Comparison of ENCODE assay signal across 13 cellular contexts in genomic region chr9:117936185-117936758, GRCh38.
DNase-seq lines count a peak whose midpoint lies in the region; ATAC-seq and TF ChIP-seq lines count a peak whose summit lies in the region.
"Had no signal": no experiment of that assay in that cellular context is flagged by ENCODE, and none has a peak within 500 bp of the region (broad histone marks: within the 10 kb centered on the region; RNA-seq: fewer than 3 reads in every experiment).

No MANE protein-coding gene starts in this region.

- no peaks in the 10 kb centered on the region for H3K9me3 ChIP-seq in right cardiac atrium (ENCODE audit: control insufficient read depth, low read length)

- WGBS in right cardiac atrium: 74% methylated on average over 5 of the region's 5 CpGs

- H3K27me3 Mint-ChIP-seq in activated naive CD4-positive, alpha-beta T cell treated with anti-CD3 and anti-CD28 coated beads, Interleukin-2, amount 10 ng/mL, durations not matched to agents 7 days and 5 days: no peaks in the 10 kb centered on the region

- intact Hi-C loops in right cardiac atrium (cut with DNase I): no loop called here

- no peak overlapping the region for H3K4me3 ChIP-seq in right cardiac atrium (ENCODE audit: low read length)
- H3K4me3 ChIP-seq: dorsolateral prefrontal cortex had no signal

- no peaks in the 10 kb centered on the region for H3K27me3 ChIP-seq in right cardiac atrium (ENCODE audit: control insufficient read depth, insufficient read depth)
- H3K27me3 ChIP-seq: dorsolateral prefrontal cortex had no signal

- no peak overlapping the region for H3K27ac Mint-ChIP-seq in activated naive CD4-positive, alpha-beta T cell treated with anti-CD3 and anti-CD28 coated beads, Interleukin-2, amount 10 ng/mL, durations not matched to agents 7 days and 5 days
- H3K27ac Mint-ChIP-seq: activated naive CD4-positive, alpha-beta T cell treated with anti-CD3 and anti-CD28 coated beads for 36 hours; CD4-positive, alpha-beta memory T cell; WTC11 had no signal

- no peak for DNase-seq in ACHN
- DNase-seq in right cardiac atrium: no peak
- no peak for DNase-seq in activated naive CD4-positive, alpha-beta T cell treated with anti-CD3 and anti-CD28 coated beads, Interleukin-2, amount 10 ng/mL, durations not matched to agents 7 days and 5 days
- DNase-seq in T-helper 2 cell: no peak
- DNase-seq: activated naive CD4-positive, alpha-beta T cell treated with anti-CD3 and anti-CD28 coated beads for 36 hours; CD4-positive, alpha-beta memory T cell; dorsolateral prefrontal cortex; head of caudate nucleus had no signal

- H3K36me3 Mint-ChIP-seq in activated naive CD4-positive, alpha-beta T cell treated with anti-CD3 and anti-CD28 coated beads, Interleukin-2, amount 10 ng/mL, durations not matched to agents 7 days and 5 days: no peaks in the 10 kb centered on the region
- H3K36me3 Mint-ChIP-seq: CD4-positive, alpha-beta memory T cell had no signal

- H3K4me1 Mint-ChIP-seq in activated naive CD4-positive, alpha-beta T cell treated with anti-CD3 and anti-CD28 coated beads, Interleukin-2, amount 10 ng/mL, durations not matched to agents 7 days and 5 days: no peaks in the 10 kb centered on the region
- H3K4me1 Mint-ChIP-seq: CD4-positive, alpha-beta memory T cell had no signal

- peak; percentile 80 for ATAC-seq in GM18517 (IDR thresholded peaks at IDR 0.05; ENCODE audit: unreplicated experiment)
- ATAC-seq in GM21526 (IDR thresholded peaks at IDR 0.05; ENCODE audit: low FRiP score, unreplicated experiment): peak; percentile 100
- ATAC-seq in HG03196 (IDR thresholded peaks at IDR 0.05; ENCODE audit: unreplicated experiment): peak; percentile 89
- ATAC-seq in SK-N-SH treated with all-trans-retinoic acid at 6 μM for 48 hours: no peak
- no peak for ATAC-seq in right cardiac atrium
- ATAC-seq: WTC11 had no signal

- H3K9me3 Mint-ChIP-seq in activated naive CD4-positive, alpha-beta T cell treated with anti-CD3 and anti-CD28 coated beads, Interleukin-2, amount 10 ng/mL, durations not matched to agents 7 days and 5 days: peaks cover 1% of the 10 kb centered on the region
- H3K9me3 Mint-ChIP-seq: activated naive CD4-positive, alpha-beta T cell treated with anti-CD3 and anti-CD28 coated beads for 36 hours had no signal

- CTCF ChIA-PET in activated naive CD4-positive, alpha-beta T cell treated with anti-CD3 and anti-CD28 coated beads, Interleukin-2, amount 10 ng/mL, durations not matched to agents 7 days and 5 days (lab: Charles Lee): no interaction called here

- in situ Hi-C loops in ACHN (cut with HindIII; ENCODE audit: low pct_ligation_motif_present, low pct_unique_long_range_greater_than_20kb, low sequenced_read_pairs): no loop called here

- no peak overlapping the region for H3K27ac ChIP-seq in right cardiac atrium (ENCODE audit: low read length)
- H3K27ac ChIP-seq: dorsolateral prefrontal cortex had no signal

- no peak overlapping the region for H3K4me3 Mint-ChIP-seq in activated naive CD4-positive, alpha-beta T cell treated with anti-CD3 and anti-CD28 coated beads, Interleukin-2, amount 10 ng/mL, durations not matched to agents 7 days and 5 days
- H3K4me3 Mint-ChIP-seq: activated naive CD4-positive, alpha-beta T cell treated with anti-CD3 and anti-CD28 coated beads for 36 hours; CD4-positive, alpha-beta memory T cell; WTC11 had no signal

- H3K4me1 ChIP-seq in right cardiac atrium (ENCODE audit: control insufficient read depth, insufficient read depth, low read length): no peaks in the 10 kb centered on the region

TF ChIP-seq in SK-N-SH treated with all-trans-retinoic acid at 6 μM for 48 hours, 23 proteins besides CTCF, POLR2A, EP300 and RAD21:
- TF ChIP-seq TCF4 (CRISPR knock-in tag; IDR thresholded peaks at IDR 0.05; ENCODE audit: borderline replicate concordance): peak; percentile 38; the same call in 1 of the 2 replicates
- 0 out of 2 replicates have a peak, but pooled peaks have one; percentile 17 for TF ChIP-seq ZNF70 (CRISPR knock-in tag; IDR thresholded peaks at IDR 0.05)
- TF ChIP-seq ZC3H10 (CRISPR knock-in tag; IDR thresholded peaks at IDR 0.05): no peak
- TF ChIP-seq GLIS3 (CRISPR knock-in tag; IDR thresholded peaks at IDR 0.05): no peak
- no peak for TF ChIP-seq PATZ1 (CRISPR knock-in tag; IDR thresholded peaks at IDR 0.05; ENCODE audit: borderline replicate concordance)
- TF ChIP-seq ESRRG (CRISPR knock-in tag; IDR thresholded peaks at IDR 0.05): no peak
- no peak for TF ChIP-seq ZFP30 (CRISPR knock-in tag; IDR thresholded peaks at IDR 0.05)
- no peak for TF ChIP-seq BACH2 (CRISPR knock-in tag; IDR thresholded peaks at IDR 0.05; ENCODE audit: borderline replicate concordance)
- no peak for TF ChIP-seq ZNF8 (CRISPR knock-in tag; IDR thresholded peaks at IDR 0.05)
TF ChIP-seq in SK-N-SH treated with all-trans-retinoic acid at 6 μM for 48 hours: peak in this region for 2.

Comparison
In these comparisons a context has a peak if more than half of its experiments do, and no peak if none do; other contexts are left out.
1. ATAC-seq: peak in GM18517 (single experiment), GM21526 (single experiment) and HG03196 (single experiment); none in SK-N-SH treated with all-trans-retinoic acid at 6 μM for 48 hours (single experiment) and right cardiac atrium (0 of 2).